11 cellular contexts compared by ENCODE assay signal in genomic region chr19:13033244-13033643, GRCh38. TPM values are rescaled to one million over a fixed set of nuclear protein-coding genes. Genes with fewer than 3 reads are reported as not detected.
DNase-seq lines count a peak whose midpoint lies in the region; FAIRE-seq and TF ChIP-seq lines count a peak whose summit lies in the region.
"Had no signal": no experiment of that assay in that cellular context is flagged by ENCODE, and none has a peak within 500 bp of the region (broad histone marks: within the 10 kb centered on the region; RNA-seq: fewer than 3 reads in every experiment).

No MANE protein-coding gene starts in this region.

- no peak overlapping the region for H3K56ac ChIP-seq in H1 (replicated peaks; ENCODE audit: insufficient read length, low read depth, low read length)

- FAIRE-seq in H1 (lab: Jason Lieb, UNC), result no peak

- TF ChIP-seq EP300 in H1 (IDR thresholded peaks at IDR 0.05; ENCODE audit: borderline replicate concordance in 1 of 2, low read depth in 2 of 2, low read length in 2 of 2), result no peak

- H3K9me3 ChIP-seq in BLaER1 (no peaks in the 10 kb centered on the region), OCI-LY3 (ENCODE audit: insufficient read depth, low read length) (no peaks in the 10 kb centered on the region), H1 (ENCODE audit: insufficient read depth in 2 of 2, low read depth in 1 of 2, low read length in 1 of 2) (no peaks in the 10 kb centered on the region)

- no peak overlapping the region for H4K8ac ChIP-seq in H1 (ENCODE audit: extremely low read depth, insufficient read depth, low read length)

- no peak for DNase-seq in H1 (ENCODE audit: low read depth in 1 of 2, low spot score in 2 of 2)
- DNase-seq in stimulated activated CD8-positive, alpha-beta memory T cell treated with anti-CD3 and anti-CD28 coated beads, Interleukin-4, amount 100 ng/mL, for 48 hours, result no peak
- DNase-seq in activated CD4-positive, alpha-beta T cell treated with anti-CD3 and anti-CD28 coated beads, Interleukin-2, amount 10 ng/mL, durations not matched to agents 24 days and 14 days, result no peak
- DNase-seq in RPMI8226, result no peak
- DNase-seq in cerebellar cortex (ENCODE audit: low spot score), result no peak
- DNase-seq: activated CD8-positive, alpha-beta T cell treated with anti-CD3 and anti-CD28 coated beads for 36 hours had no signal

- 67% methylated on average over 1 of the region's 1 CpG; no CpG with 5 or more reads in 1 of the 2 experiments for WGBS in H1 (ENCODE audit: extremely low coverage in 1 of 2, insufficient coverage in 1 of 2, insufficient read length in 1 of 2, insufficient replicate concordance in 2 of 2, low coverage in 1 of 2, low lambda C conversion rate in 2 of 2, missing lambda C conversion rate in 1 of 2), 2 experiments

- H3K18ac ChIP-seq in H1 (ENCODE audit: extremely low read depth, low read length), result no peak overlapping the region

- H3K79me2 ChIP-seq in OCI-LY3 (ENCODE audit: low read length), result no peaks in the 10 kb centered on the region
- H3K79me2 ChIP-seq in H1 (ENCODE audit: control insufficient read depth in 1 of 2, insufficient read depth in 2 of 2, low read length in 2 of 2), result no peaks in the 10 kb centered on the region

- TF ChIP-seq CTCF in OCI-LY3 (IDR thresholded peaks at IDR 0.05; ENCODE audit: low read depth, low read length) (peak; percentile 52), H1 (IDR thresholded peaks at IDR 0.05; ENCODE audit: control extremely low read depth in 1 of 3, insufficient read depth in 1 of 3, low read depth in 1 of 3, low read length in 3 of 3) (peak; percentile 5 to 14 (median 11); a peak in 3 of 4 replicates)

- CTCF ChIA-PET in H1 (lab: Charles Lee; ENCODE audit: partially characterized antibody), result interaction anchor here (0.9 to 15.0 kb wide), 18 partner anchors 9 to 198 kb away, joined by 3 to 760 read pairs (median 9); no protein-coding TSS in a partner anchor

- no peaks in the 10 kb centered on the region for H3K23me2 ChIP-seq in H1 (ENCODE audit: low read depth, low read length)

- intact Hi-C loops in activated CD4-positive, alpha-beta T cell treated with anti-CD3 and anti-CD28 coated beads, Interleukin-2, amount 10 ng/mL, durations not matched to agents 24 days and 14 days (cut with micrococcal nuclease), result loop anchor here (5.0 kb wide), 1 partner anchor 51 kb away; no protein-coding TSS in a partner anchor

- peaks cover 2% of the 10 kb centered on the region for H3K27me3 Mint-ChIP-seq in activated CD4-positive, alpha-beta T cell treated with anti-CD3 and anti-CD28 coated beads, Interleukin-2, amount 10 ng/mL, durations not matched to agents 24 days and 14 days
- H3K27me3 Mint-ChIP-seq: activated CD8-positive, alpha-beta T cell treated with anti-CD3 and anti-CD28 coated beads for 36 hours; stimulated activated naive CD8-positive, alpha-beta T cell treated with anti-CD3 and anti-CD28 coated beads, Interleukin-15, Interleukin-2, amounts not matched to agents 100 ng/mL and 50 ng/mL, for 24 hours had no signal

- peaks cover 3% of the 10 kb centered on the region for H3K4me1 Mint-ChIP-seq in activated CD4-positive, alpha-beta T cell treated with anti-CD3 and anti-CD28 coated beads, Interleukin-2, amount 10 ng/mL, durations not matched to agents 24 days and 14 days

- H3K9me3 Mint-ChIP-seq in activated CD4-positive, alpha-beta T cell treated with anti-CD3 and anti-CD28 coated beads, Interleukin-2, amount 10 ng/mL, durations not matched to agents 24 days and 14 days, result no peaks in the 10 kb centered on the region
- H3K9me3 Mint-ChIP-seq: activated CD8-positive, alpha-beta T cell treated with anti-CD3 and anti-CD28 coated beads for 36 hours; stimulated activated naive CD8-positive, alpha-beta T cell treated with anti-CD3 and anti-CD28 coated beads, Interleukin-15, Interleukin-2, amounts not matched to agents 100 ng/mL and 50 ng/mL, for 24 hours had no signal

- no peak overlapping the region for H4K5ac ChIP-seq in H1 (ENCODE audit: insufficient read length, low read depth, low read length)

- H3K27me3 ChIP-seq in BLaER1, result no peaks in the 10 kb centered on the region
- H3K27me3 ChIP-seq in OCI-LY3 (ENCODE audit: low read depth, low read length), result no peaks in the 10 kb centered on the region
- H3K27me3 ChIP-seq in H1 (replicated peaks in 1 of 4; ENCODE audit: control insufficient read depth in 3 of 4, extremely low read depth in 1 of 4, insufficient read depth in 3 of 4, low read length in 3 of 4), result peaks cover 15 to 70% (median 48%) of the 10 kb centered on the region in 4 experiments
- H3K27me3 ChIP-seq in rectal smooth muscle tissue (ENCODE audit: control insufficient read depth, insufficient read depth, low read length), result no peaks in the 10 kb centered on the region

- no peak for TF ChIP-seq POLR2A in H1 (IDR thresholded peaks at IDR 0.05; ENCODE audit: control extremely low read depth in 1 of 2, low read depth in 2 of 2, low read length in 2 of 2)

- H3K4me2 ChIP-seq in BLaER1, result peak overlapping the region; percentile 80
- 0 out of 2 replicates have a peak overlapping the region, but pooled peaks have one; percentile 70 for H3K4me2 ChIP-seq in OCI-LY3 (ENCODE audit: low read length)
- no peak overlapping the region for H3K4me2 ChIP-seq in H1 (ENCODE audit: insufficient read depth in 1 of 2, low read depth in 2 of 2, low read length in 2 of 2)
- H3K4me2 ChIP-seq: KMS-11 had no signal

- no peak overlapping the region for H3K27ac Mint-ChIP-seq in activated CD4-positive, alpha-beta T cell treated with anti-CD3 and anti-CD28 coated beads, Interleukin-2, amount 10 ng/mL, durations not matched to agents 24 days and 14 days
- H3K27ac Mint-ChIP-seq: activated CD8-positive, alpha-beta T cell treated with anti-CD3 and anti-CD28 coated beads for 36 hours had no signal

- H3K4me1 ChIP-seq in BLaER1 (peaks cover 97% of the 10 kb centered on the region), OCI-LY3 (ENCODE audit: low read length) (peaks cover 26% of the 10 kb centered on the region), H1 (replicated peaks in 1 of 4; ENCODE audit: control insufficient read depth in 3 of 4, insufficient read depth in 4 of 4, low read length in 3 of 4) (no peaks in the 10 kb centered on the region), rectal smooth muscle tissue (ENCODE audit: control insufficient read depth, insufficient read depth, low read length) (peaks cover 70% of the 10 kb centered on the region)

- H3K79me1 ChIP-seq in H1 (ENCODE audit: low read depth, low read length), result no peaks in the 10 kb centered on the region

- no peak overlapping the region; the same call in 1 of the 2 replicates for H2AK5ac ChIP-seq in H1 (ENCODE audit: low read depth, low read length)

- H3K14ac ChIP-seq in H1 (ENCODE audit: insufficient read length), result no peak overlapping the region

- no peak overlapping the region for H2BK120ac ChIP-seq in H1 (replicated peaks; ENCODE audit: low read depth, low read length)

- H3K4me3 ChIP-seq in BLaER1 (no peak overlapping the region), OCI-LY3 (ENCODE audit: low read length) (no peak overlapping the region), H1 (ENCODE audit: extremely low read depth in 1 of 4, insufficient read depth in 2 of 4, low read depth in 3 of 4, low read length in 4 of 4) (no peak overlapping the region), rectal smooth muscle tissue (ENCODE audit: low read length) (no peak overlapping the region)

- H2BK12ac ChIP-seq in H1 (ENCODE audit: low read depth, low read length), result no peak overlapping the region

- H3K27ac ChIP-seq in BLaER1, result no peak overlapping the region
- no peak overlapping the region for H3K27ac ChIP-seq in OCI-LY3 (ENCODE audit: low read length)
- H3K27ac ChIP-seq in H1 (ENCODE audit: low read depth, low read length), result no peak overlapping the region
- H3K27ac ChIP-seq in rectal smooth muscle tissue (ENCODE audit: low read depth, low read length), result peak overlapping the region; percentile 67
- H3K27ac ChIP-seq: KMS-11 had no signal

- H3K36me3 ChIP-seq in BLaER1 (peaks cover 42% of the 10 kb centered on the region), OCI-LY3 (replicated peaks; ENCODE audit: low read depth, low read length) (no peaks in the 10 kb centered on the region), H1 (ENCODE audit: control insufficient read depth in 2 of 4, insufficient read depth in 4 of 4, low read length in 3 of 4) (no peaks in the 10 kb centered on the region), rectal smooth muscle tissue (ENCODE audit: control insufficient read depth, insufficient read depth, low read length) (no peaks in the 10 kb centered on the region)

- no peak overlapping the region for H3K23ac ChIP-seq in H1 (ENCODE audit: insufficient read length)

- H3K4me3 Mint-ChIP-seq in activated CD4-positive, alpha-beta T cell treated with anti-CD3 and anti-CD28 coated beads, Interleukin-2, amount 10 ng/mL, durations not matched to agents 24 days and 14 days, result no peak overlapping the region
- H3K4me3 Mint-ChIP-seq: activated CD8-positive, alpha-beta T cell treated with anti-CD3 and anti-CD28 coated beads for 36 hours; stimulated activated naive CD8-positive, alpha-beta T cell treated with anti-CD3 and anti-CD28 coated beads, Interleukin-15, Interleukin-2, amounts not matched to agents 100 ng/mL and 50 ng/mL, for 24 hours had no signal

- no peak overlapping the region for H3K4ac ChIP-seq in H1 (replicated peaks; ENCODE audit: insufficient read length, low read depth, low read length)

- H3K9ac ChIP-seq in BLaER1, result 0 out of 2 replicates have a peak overlapping the region, but pooled peaks have one; percentile 64
- no peak overlapping the region for H3K9ac ChIP-seq in OCI-LY3 (ENCODE audit: low read length)
- no peak overlapping the region for H3K9ac ChIP-seq in H1 (replicated peaks in 1 of 4; ENCODE audit: extremely low read depth in 1 of 4, low read depth in 3 of 4, low read length in 3 of 4)
- no peak overlapping the region for H3K9ac ChIP-seq in rectal smooth muscle tissue (ENCODE audit: low read length)
- H3K9ac ChIP-seq: KMS-11 had no signal

- no peaks in the 10 kb centered on the region for H3K36me3 Mint-ChIP-seq in activated CD4-positive, alpha-beta T cell treated with anti-CD3 and anti-CD28 coated beads, Interleukin-2, amount 10 ng/mL, durations not matched to agents 24 days and 14 days (ENCODE audit: low read depth)

- H2AFZ ChIP-seq in OCI-LY3 (ENCODE audit: low read depth, low read length), result no peak overlapping the region
- no peak overlapping the region for H2AFZ ChIP-seq in H1 (ENCODE audit: low read length)

- H4K20me1 ChIP-seq in BLaER1 (peaks cover 93% of the 10 kb centered on the region), OCI-LY3 (ENCODE audit: insufficient read depth, low read length) (no peaks in the 10 kb centered on the region), H1 (replicated peaks in 1 of 2; ENCODE audit: control insufficient read depth in 1 of 2, insufficient read depth in 2 of 2, low read length in 2 of 2) (peaks cover 0 to 5% of the 10 kb centered on the region in 2 experiments)

- H2BK5ac ChIP-seq in H1 (ENCODE audit: low read depth, low read length), result no peak overlapping the region

- no peak overlapping the region for H2BK20ac ChIP-seq in H1 (ENCODE audit: low read length)

- TF ChIP-seq RAD21 in H1 (IDR thresholded peaks at IDR 0.05 in 1 of 2, conservative IDR thresholded peaks at IDR 0.05 in 1 of 2; ENCODE audit: low read depth in 2 of 2, low read length in 2 of 2), result peak; percentile 7 to 34; a peak in 2 of 4 replicates

- POLR2A ChIA-PET in H1 (lab: Charles Lee; ENCODE audit: partially characterized antibody), result interaction anchor here (1.0 to 5.1 kb wide), 5 partner anchors 22 to 120 kb away, joined by 3 to 18 read pairs (median 3); partner anchors contain the start of gene CALR

- no peak overlapping the region for H2BK15ac ChIP-seq in H1 (ENCODE audit: low read length)

- no peak overlapping the region for H4K91ac ChIP-seq in H1 (replicated peaks; ENCODE audit: insufficient read length, low read length)

RNA-seq across cellular contexts. Expression of gene NFIX, which starts 38.0 kb away (rescaled TPM):
- 0.20 and 0.27 TPM in 2 replicates for total RNA-seq in H1 (2021; fragmentation: NEBNext Ultra II Directional; extraction: Animal tissue kit (Norgen Biotek cat#: 25700))
- polyA plus RNA-seq in H1 (2011; rRNA removed), result 0.03 and 0.08 TPM in 2 replicates
- 0.05 TPM for polyA plus RNA-seq in H1 (2011; cell fraction: cytosol; rRNA removed)
- polyA plus RNA-seq in H1 (2011; cell fraction: nucleus; rRNA removed), result 0.14 TPM
- 0.09 to 0.22 TPM (median 0.12 TPM) in 3 of 4 replicates, not detected in the other for polyA plus RNA-seq in H1 (2012, experiment 1 of 2)
- 0.07 TPM for polyA plus RNA-seq in H1 (2012, experiment 2 of 2)
- polyA plus RNA-seq in H1 (2013, experiment 1 of 2), result 0.26 TPM
- polyA plus RNA-seq in H1 (2013, experiment 2 of 2), result 0.18 TPM
- 0.02 and 0.13 TPM in 2 replicates for polyA minus RNA-seq in H1 (2011; rRNA and poly(A)+ RNA removed)
- polyA minus RNA-seq in H1 (2011; cell fraction: cytosol; rRNA and poly(A)+ RNA removed), result not detected
- 0.40 TPM for polyA minus RNA-seq in H1 (2011; cell fraction: nucleus; rRNA and poly(A)+ RNA removed)
- total RNA-seq in activated CD4-positive, alpha-beta T cell treated with anti-CD3 and anti-CD28 coated beads, Interleukin-2, amount 10 ng/mL, durations not matched to agents 24 days and 14 days, result 8.3 and 10.4 TPM in 2 replicates

Comparison
In these comparisons a context has a peak if more than half of its experiments do, and no peak if none do; other contexts are left out.
1. H3K4me2 ChIP-seq: peak in BLaER1 (single experiment) and OCI-LY3 (single experiment); none in H1 (0 of 2).